In genomic region chr20:37406010-37406998, GRCh38 we compare ENCODE assay signal across 8 cellular contexts.
DNase-seq lines count a peak whose midpoint lies in the region; ATAC-seq and TF ChIP-seq lines count a peak whose summit lies in the region.

No MANE protein-coding gene starts in this region.

- TF ChIP-seq POLR2A in tibial nerve (IDR thresholded peaks at IDR 0.05) = no peak

- H3K27me3 ChIP-seq in tibial nerve = peaks cover 0 to 38% of the 10 kb centered on the region in 2 donors

- peak overlapping the region; percentile 56 for H3K4me3 Mint-ChIP-seq in natural killer cell treated with Interleukin-12 subunit alpha and Interleukin-12 subunit beta and Interleukin-15 and Interleukin-18, amount 100 ng/mL, for 72 hours

- no peak overlapping the region for H3K27ac ChIP-seq in tibial nerve

- H3K9me3 ChIP-seq in tibial nerve = no peaks in the 10 kb centered on the region

- peak; percentile 91 for DNase-seq in AG08396 (ENCODE audit: low spot score)
- peak; percentile 66 for DNase-seq in NCI-H1105 (lab: John Stamatoyannopoulos, UW)
- peak; percentile 44 to 48 for DNase-seq in activated CD4-positive, alpha-beta T cell treated with anti-CD3 and anti-CD28 coated beads, Interleukin-2, amount 50 U/mL, for 48 hours
- DNase-seq in epithelial cell of proximal tubule (ENCODE audit: low read depth) = no peak
- no peak for DNase-seq in natural killer cell treated with Interleukin-12 subunit alpha and Interleukin-12 subunit beta and Interleukin-15 and Interleukin-18, amount 100 ng/mL, for 72 hours (ENCODE audit: low spot score)
- no peak for DNase-seq in tibial nerve (ENCODE audit: low spot score in 2 of 2)

- H3K27me3 Mint-ChIP-seq in natural killer cell treated with Interleukin-12 subunit alpha and Interleukin-12 subunit beta and Interleukin-15 and Interleukin-18, amount 100 ng/mL, for 72 hours = peaks cover 12 to 40% of the 10 kb centered on the region in 2 donors

- no peaks in the 10 kb centered on the region for H3K36me3 Mint-ChIP-seq in natural killer cell treated with Interleukin-12 subunit alpha and Interleukin-12 subunit beta and Interleukin-15 and Interleukin-18, amount 100 ng/mL, for 72 hours

- H3K27ac Mint-ChIP-seq in natural killer cell treated with Interleukin-12 subunit alpha and Interleukin-12 subunit beta and Interleukin-15 and Interleukin-18, amount 100 ng/mL, for 72 hours = peak overlapping the region in 1 of 2 donors; percentile 41

- H3K4me1 ChIP-seq in tibial nerve = peaks cover 0 to 33% (median 0%) of the 10 kb centered on the region in 4 donors

- H3K36me3 ChIP-seq in tibial nerve = peaks cover 0 to 34% (median 5%) of the 10 kb centered on the region in 3 donors

- TF ChIP-seq CTCF in GM12875 (IDR thresholded peaks at IDR 0.05; ENCODE audit: borderline replicate concordance, insufficient read depth, low read depth, low read length) = no peak
- TF ChIP-seq CTCF in epithelial cell of proximal tubule (conservative IDR thresholded peaks at IDR 0.05; ENCODE audit: low read depth, low read length) = no peak
- peak in 1 of 5 experiments; percentile 20 for TF ChIP-seq CTCF in tibial nerve (IDR thresholded peaks at IDR 0.05)

- WGBS in tibial nerve, 2 donors = 12 to 13% methylated on average over 44 to 47 of the region's 49 CpGs

- H3K4me3 ChIP-seq in GM12875 (ENCODE audit: low read depth, low read length) (peak overlapping the region; percentile 12), epithelial cell of proximal tubule (ENCODE audit: low read depth, low read length) (peak overlapping the region; percentile 42), tibial nerve (peak overlapping the region in 3 of 4 donors; percentile 19 to 46 (median 34))

- H3K9me3 Mint-ChIP-seq in natural killer cell treated with Interleukin-12 subunit alpha and Interleukin-12 subunit beta and Interleukin-15 and Interleukin-18, amount 100 ng/mL, for 72 hours = no peaks in the 10 kb centered on the region

- ATAC-seq in natural killer cell treated with Interleukin-12 subunit alpha and Interleukin-12 subunit beta and Interleukin-15 and Interleukin-18, amount 100 ng/mL, for 72 hours = peak; percentile 77
- ATAC-seq in GM19035 (IDR thresholded peaks at IDR 0.05; ENCODE audit: unreplicated experiment) = no peak

- H3K4me1 Mint-ChIP-seq in natural killer cell treated with Interleukin-12 subunit alpha and Interleukin-12 subunit beta and Interleukin-15 and Interleukin-18, amount 100 ng/mL, for 72 hours (ENCODE audit: low read depth in 2 of 2) = peaks cover 14 to 26% of the 10 kb centered on the region in 2 donors

- no peak for TF ChIP-seq EP300 in tibial nerve (IDR thresholded peaks at IDR 0.05)

Comparison
In these comparisons a context has a peak if more than half of its experiments do, and no peak if none do; other contexts are left out.
1. DNase-seq: peak in AG08396 (single experiment), NCI-H1105 (single experiment) and activated CD4-positive, alpha-beta T cell treated with anti-CD3 and anti-CD28 coated beads, Interleukin-2, amount 50 U/mL, for 48 hours (2 of 2); none in epithelial cell of proximal tubule (single experiment), natural killer cell treated with Interleukin-12 subunit alpha and Interleukin-12 subunit beta and Interleukin-15 and Interleukin-18, amount 100 ng/mL, for 72 hours (single experiment) and tibial nerve (0 of 2).
2. Peak in every context shown above with its lines, with median percentiles within 50 percentile points of each other: H3K4me3 ChIP-seq.